ENCODE assay signal across 4 cellular contexts in the genomic region with DNA sequence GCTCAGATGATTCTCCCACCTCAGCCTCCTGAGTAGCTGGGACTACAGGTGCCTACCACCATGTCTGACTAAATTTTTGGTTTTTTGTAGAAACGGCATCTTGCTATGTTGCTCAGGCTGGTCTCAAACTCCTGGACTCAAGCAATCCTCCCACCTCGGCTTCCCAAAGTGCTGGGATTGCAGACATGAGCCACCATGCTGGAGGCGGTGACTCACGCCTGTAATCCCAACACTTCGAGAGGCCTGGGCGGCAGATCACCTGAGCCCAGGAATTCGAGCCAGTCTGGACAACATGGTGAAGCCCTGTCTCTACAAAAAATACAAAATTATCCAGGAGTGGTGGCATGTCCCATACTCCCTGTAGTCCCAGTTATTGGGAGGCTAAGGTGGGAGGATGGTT. TPM values are rescaled to one million over a fixed set of nuclear protein-coding genes. Genes with fewer than 3 reads are reported as not detected.
"Had no signal": no experiment of that assay in that cellular context is flagged by ENCODE, and none has a peak within 500 bp of the region (broad histone marks: within the 10 kb centered on the region; RNA-seq: fewer than 3 reads in every experiment).

No MANE protein-coding gene starts in this region.

RNA-seq across cellular contexts. Expression of gene SPOCD1, which starts 4.4 kb away (rescaled TPM):
- total RNA-seq: activated B cell treated with CpG ODN at 0.5 μM for 24 hours; activated CD8-positive, alpha-beta memory T cell treated with anti-CD3 and anti-CD28 coated beads for 36 hours; activated CD8-positive, alpha-beta T cell treated with anti-CD3 and anti-CD28 coated beads for 36 hours; gastrocnemius medialis had no signal
